Comparison of ENCODE assay signal across 10 cellular contexts in the genomic region with DNA sequence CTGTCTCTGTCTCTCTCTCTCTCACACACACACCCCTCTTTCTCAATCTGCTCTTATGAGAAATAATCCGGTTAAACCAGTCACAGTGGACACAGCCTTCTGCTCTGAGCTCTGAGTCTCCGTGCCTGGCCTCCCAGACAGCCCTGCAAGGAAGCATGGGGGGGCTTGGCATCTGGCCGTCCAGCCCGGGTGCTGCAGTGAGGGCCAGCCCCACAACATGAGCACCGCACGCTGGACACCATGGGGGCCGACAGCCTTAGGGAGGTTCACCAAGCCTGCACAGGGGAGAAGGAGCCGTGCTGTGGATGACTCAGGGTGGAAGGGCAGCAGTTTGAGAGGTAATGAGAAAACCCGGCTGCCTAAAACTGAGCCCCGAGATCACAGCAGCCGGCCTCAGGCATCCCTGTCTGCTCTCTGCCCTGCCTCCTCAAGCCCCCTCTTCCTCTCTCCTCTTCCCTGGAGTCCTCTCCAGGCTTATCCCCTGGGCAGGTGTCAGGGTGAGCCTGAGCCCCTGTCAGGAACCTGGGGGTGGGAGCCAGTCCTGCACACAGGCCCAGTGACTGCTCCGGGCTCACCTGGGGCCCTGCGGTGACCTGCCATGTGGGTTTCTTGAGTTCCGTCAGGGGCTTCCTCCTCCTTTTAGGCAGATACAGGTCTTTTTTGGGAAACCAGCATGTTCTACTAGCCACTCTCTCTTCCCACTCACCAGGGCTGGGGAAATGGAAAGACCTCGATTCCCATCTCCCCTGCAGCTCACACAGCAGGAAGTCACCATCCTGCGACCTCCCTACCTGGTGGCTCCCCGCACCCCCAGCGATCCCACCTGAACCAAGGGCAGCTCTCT.
DNase-seq lines count a peak whose midpoint lies in the region; ATAC-seq and TF ChIP-seq lines count a peak whose summit lies in the region.
"Had no signal": no experiment of that assay in that cellular context is flagged by ENCODE, and none has a peak within 500 bp of the region (broad histone marks: within the 10 kb centered on the region; RNA-seq: fewer than 3 reads in every experiment).

No MANE protein-coding gene starts in this region.

- H3K4me3 Mint-ChIP-seq in T-helper 17 cell = peak overlapping the region; percentile 52
- H3K4me3 Mint-ChIP-seq: WTC11 had no signal

- H3K9me3 ChIP-seq in DOHH2 (ENCODE audit: control insufficient read depth, insufficient read depth, low read length) (no peaks in the 10 kb centered on the region), T-helper 17 cell (ENCODE audit: control insufficient read depth, low read length, poor library complexity, severe bottlenecking) (no peaks in the 10 kb centered on the region), GM23248 (ENCODE audit: low read depth) (no peaks in the 10 kb centered on the region)

- H3K27me3 ChIP-seq in DOHH2 (ENCODE audit: control insufficient read depth, low read length) (no peaks in the 10 kb centered on the region), rectal smooth muscle tissue (ENCODE audit: control insufficient read depth, insufficient read depth, low read length) (no peaks in the 10 kb centered on the region), H7 (ENCODE audit: control insufficient read depth, insufficient read depth, low read length) (no peaks in the 10 kb centered on the region), GM23248 (replicated peaks; ENCODE audit: insufficient read depth) (no peaks in the 10 kb centered on the region)

- H3K79me2 ChIP-seq in DOHH2 (ENCODE audit: control insufficient read depth, low read length) (peaks cover 26% of the 10 kb centered on the region), GM23248 (ENCODE audit: insufficient read depth) (no peaks in the 10 kb centered on the region)

- peaks cover 57% of the 10 kb centered on the region for H3K4me1 Mint-ChIP-seq in T-helper 17 cell

- H3K4me1 ChIP-seq in DOHH2 (ENCODE audit: control insufficient read depth, low read length) (peaks cover 57% of the 10 kb centered on the region), rectal smooth muscle tissue (ENCODE audit: control insufficient read depth, insufficient read depth, low read length) (peaks cover 47% of the 10 kb centered on the region), GM23248 (ENCODE audit: insufficient read depth) (peaks cover 7% of the 10 kb centered on the region; the same call in 1 of the 2 replicates)

- 91 to 94% methylated on average over 17 of the region's 18 CpGs for WGBS in GM23248 (ENCODE audit: low coverage in 1 of 2, low lambda C conversion rate in 2 of 2, missing lambda C conversion rate in 2 of 2), 2 experiments

- in situ Hi-C loops in GM23248 (cut with MboI) = no loop called here

- TF ChIP-seq CTCF in DOHH2 (IDR thresholded peaks at IDR 0.05; ENCODE audit: low read depth, low read length, poor library complexity, severe bottlenecking) = no peak

- H3K4me2 ChIP-seq in DOHH2 (ENCODE audit: low read length) (peak overlapping the region; percentile 63), GM23248 (ENCODE audit: unreplicated experiment) (no peak overlapping the region)

- peaks cover 15% of the 10 kb centered on the region for H3F3A ChIP-seq in DOHH2 (ENCODE audit: control insufficient read depth, insufficient read depth)
- H3F3A ChIP-seq in GM23248 (ENCODE audit: insufficient read depth) = no peaks in the 10 kb centered on the region

- H3K27me3 Mint-ChIP-seq in T-helper 17 cell = no peaks in the 10 kb centered on the region

- H3K9ac ChIP-seq in rectal smooth muscle tissue (ENCODE audit: low read length) (no peak overlapping the region), GM23248 (no peak overlapping the region)

- ATAC-seq in T-helper 17 cell (no peak), esophagus mucosa (peak; percentile 62), HG02623 (IDR thresholded peaks at IDR 0.05; ENCODE audit: unreplicated experiment) (no peak)
- ATAC-seq: HCT116, WTC11 had no signal

- DNase-seq in T-helper 17 cell (no peak), H7 (no peak), GM23248 (no peak)
- DNase-seq: GDM1 had no signal

- H4K20me1 ChIP-seq in DOHH2 (ENCODE audit: control insufficient read depth, insufficient read depth, low read depth, low read length) = peaks cover 3% of the 10 kb centered on the region; the same call in 1 of the 2 replicates
- H4K20me1 ChIP-seq in GM23248 (ENCODE audit: insufficient read depth) = no peaks in the 10 kb centered on the region

- H3K27ac ChIP-seq in DOHH2 (ENCODE audit: low read depth, low read length) = peak overlapping the region; percentile 87
- peak overlapping the region; percentile 59 for H3K27ac ChIP-seq in rectal smooth muscle tissue (ENCODE audit: low read depth, low read length)
- H3K27ac ChIP-seq in GM23248 = no peak overlapping the region

- no peak overlapping the region for H2AFZ ChIP-seq in GM23248

- peak overlapping the region; percentile 87 for H3K27ac Mint-ChIP-seq in T-helper 17 cell
- H3K27ac Mint-ChIP-seq: WTC11 had no signal

- H3K36me3 ChIP-seq in DOHH2 (ENCODE audit: control insufficient read depth, low read length) (peaks cover 70% of the 10 kb centered on the region), rectal smooth muscle tissue (ENCODE audit: control insufficient read depth, insufficient read depth, low read length) (peaks cover 33% of the 10 kb centered on the region), H7 (replicated peaks; ENCODE audit: control insufficient read depth, insufficient read depth, low read length) (no peaks in the 10 kb centered on the region), GM23248 (ENCODE audit: low read depth) (no peaks in the 10 kb centered on the region)

- no peaks in the 10 kb centered on the region for H3K9me2 ChIP-seq in DOHH2 (replicated peaks; ENCODE audit: control insufficient read depth, low read length)
- no peaks in the 10 kb centered on the region for H3K9me2 ChIP-seq in GM23248 (ENCODE audit: insufficient read depth)

- H3K36me3 Mint-ChIP-seq in T-helper 17 cell (ENCODE audit: low read depth) = no peaks in the 10 kb centered on the region

- H3K4me3 ChIP-seq in DOHH2 (ENCODE audit: low read length) = peak overlapping the region; percentile 60; the same call in 1 of the 2 replicates
- no peak overlapping the region for H3K4me3 ChIP-seq in rectal smooth muscle tissue (ENCODE audit: low read length)
- no peak overlapping the region for H3K4me3 ChIP-seq in H7 (ENCODE audit: insufficient read depth, low read depth, low read length)
- H3K4me3 ChIP-seq in GM23248 = no peak overlapping the region
